ENCODE assay signal across 17 cellular contexts in genomic region chr5:124074500-124074899, GRCh38.
A peak's percentile ranks its signal among the peaks of the same experiment; 100 is the strongest.
DNase-seq lines count a peak whose midpoint lies in the region; ATAC-seq and TF ChIP-seq lines count a peak whose summit lies in the region.
"Had no signal": no experiment of that assay in that cellular context is flagged by ENCODE, and none has a peak within 500 bp of the region (broad histone marks: within the 10 kb centered on the region; RNA-seq: fewer than 3 reads in every experiment).

No MANE protein-coding gene starts in this region.

- intact Hi-C loops in activated B cell treated with CpG ODN at 0.5 μM for 24 hours (cut with micrococcal nuclease), result loop anchor here (1.0 kb wide), 2 partner anchors 17 to 39 kb away; no protein-coding TSS in a partner anchor

- DNase-seq in activated B cell treated with CpG ODN at 0.5 μM for 24 hours (no peak), memory B cell (ENCODE audit: low spot score in 2 of 2) (peak in 1 of 2 donors; percentile 8), GF-D8 (lab: John Stamatoyannopoulos, UW) (no peak), SHP77 treated with DMSO at 0.1 percent for 48 hours (lab: John Stamatoyannopoulos, UW) (no peak), NCI-H187 treated with DMSO at 0.1 percent for 48 hours (lab: John Stamatoyannopoulos, UW) (no peak)
- DNase-seq: BE2C; C1 segment of cervical spinal cord; CD4-positive, CD25-positive, alpha-beta regulatory T cell; CD8-positive, alpha-beta memory T cell; COR-L47; DMS 273 treated with DMSO at 0.1 percent for 48 hours; DMS53; DND-41; HCEC 1CT had no signal

- peaks cover 6% of the 10 kb centered on the region for H3K9me3 Mint-ChIP-seq in activated B cell treated with CpG ODN at 0.5 μM for 24 hours
- peaks cover 5% of the 10 kb centered on the region for H3K9me3 Mint-ChIP-seq in memory B cell

- H3K36me3 Mint-ChIP-seq in activated B cell treated with CpG ODN at 0.5 μM for 24 hours (ENCODE audit: low read depth) (peaks cover 2% of the 10 kb centered on the region), memory B cell (peaks cover 2% of the 10 kb centered on the region)
- H3K36me3 Mint-ChIP-seq: CD4-positive, CD25-positive, alpha-beta regulatory T cell; CD8-positive, alpha-beta memory T cell had no signal

- peak; percentile 46 for ATAC-seq in GM18867 (IDR thresholded peaks at IDR 0.05; ENCODE audit: unreplicated experiment)
- ATAC-seq in activated B cell treated with CpG ODN at 0.5 μM for 24 hours (ENCODE audit: low read depth), result peak; percentile 84
- ATAC-seq in memory B cell (ENCODE audit: low read depth), result peak; percentile 99
- ATAC-seq in HG02973 (IDR thresholded peaks at IDR 0.05; ENCODE audit: unreplicated experiment), result no peak
- ATAC-seq: GM23338 had no signal

- H3K27me3 Mint-ChIP-seq in activated B cell treated with CpG ODN at 0.5 μM for 24 hours (peaks cover 2% of the 10 kb centered on the region), memory B cell (no peaks in the 10 kb centered on the region)
- H3K27me3 Mint-ChIP-seq: CD4-positive, CD25-positive, alpha-beta regulatory T cell; CD8-positive, alpha-beta memory T cell had no signal

- POLR2A ChIA-PET in activated B cell treated with CpG ODN at 0.5 μM for 24 hours (lab: Charles Lee), result interaction anchor here (0.8 kb wide), 1 partner anchor 673 kb away, joined by 3 read pairs; no protein-coding TSS in a partner anchor

- CTCF ChIA-PET in activated B cell treated with CpG ODN at 0.5 μM for 24 hours (lab: Charles Lee), result no interaction called here

- H3K27ac Mint-ChIP-seq in activated B cell treated with CpG ODN at 0.5 μM for 24 hours (peak overlapping the region; percentile 7), memory B cell (no peak overlapping the region)
- H3K27ac Mint-ChIP-seq: CD4-positive, CD25-positive, alpha-beta regulatory T cell; GM23338 had no signal

- H3K4me3 Mint-ChIP-seq in activated B cell treated with CpG ODN at 0.5 μM for 24 hours, result no peak overlapping the region
- no peak overlapping the region for H3K4me3 Mint-ChIP-seq in memory B cell
- H3K4me3 Mint-ChIP-seq: CD8-positive, alpha-beta memory T cell; GM23338 had no signal

- peaks cover 17% of the 10 kb centered on the region for H3K4me1 Mint-ChIP-seq in activated B cell treated with CpG ODN at 0.5 μM for 24 hours
- H3K4me1 Mint-ChIP-seq in memory B cell, result peaks cover 11% of the 10 kb centered on the region
- H3K4me1 Mint-ChIP-seq: CD4-positive, CD25-positive, alpha-beta regulatory T cell; CD8-positive, alpha-beta memory T cell had no signal

- no peak for TF ChIP-seq CTCF in activated B cell treated with CpG ODN at 0.5 μM for 24 hours (IDR thresholded peaks at IDR 0.05)
